Comparison of ENCODE assay signal across 8 cellular contexts in the genomic region with DNA sequence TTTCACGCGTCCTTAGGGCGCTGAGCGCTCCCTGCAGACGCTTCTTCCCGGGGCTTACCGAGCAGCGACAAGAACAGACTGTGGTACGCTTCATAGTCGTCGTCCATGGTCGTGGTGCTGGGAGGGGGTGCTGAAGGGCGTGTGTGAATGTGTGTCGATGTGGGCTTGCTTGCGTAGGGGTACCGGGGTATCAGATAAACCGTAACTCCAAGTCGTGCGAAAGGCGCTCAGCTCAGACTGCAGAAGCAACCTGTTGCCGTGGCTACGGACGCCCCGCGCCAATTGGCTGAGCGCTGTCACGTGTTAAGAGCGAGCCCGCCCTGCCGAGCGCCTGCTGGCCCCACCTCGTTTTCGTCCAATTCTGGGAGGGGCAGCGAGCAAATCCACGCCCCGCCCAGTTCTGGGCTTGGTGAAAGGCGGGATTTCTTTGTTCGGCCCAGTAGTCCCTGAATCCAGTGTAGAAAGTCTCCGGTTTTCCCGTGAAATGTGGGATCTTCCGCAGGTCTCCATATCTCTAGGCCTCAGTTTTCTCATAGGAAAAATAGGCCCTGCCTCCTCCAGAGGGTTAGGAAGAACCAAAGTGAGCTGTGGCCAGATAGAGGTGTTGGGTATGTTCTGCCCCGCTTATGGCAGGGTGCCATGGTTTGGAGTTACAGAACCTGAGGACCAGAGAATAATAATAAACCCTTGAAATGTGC.
DNase-seq lines count a peak whose midpoint lies in the region; ATAC-seq and TF ChIP-seq lines count a peak whose summit lies in the region.

TSS of gene EFCAB12 (minus strand) at position 255 of the 698 bp plus-strand sequence. CDS start at position 107, 148 bp downstream.

- peak; percentile 90 for ATAC-seq in HG02610 (IDR thresholded peaks at IDR 0.05; ENCODE audit: unreplicated experiment)

- H3K4me3 ChIP-seq in WERI-Rb-1 (ENCODE audit: low read depth, low read length): peak within 1 kb of the TSS; percentile 64
- peak within 1 kb of the TSS; percentile 71 for H3K4me3 ChIP-seq in iPS-18c (ENCODE audit: insufficient read depth, low read depth, low read length)
- peak within 1 kb of the TSS; percentile 59 for H3K4me3 ChIP-seq in skeletal muscle cell (ENCODE audit: low read depth, low read length)

- TF ChIP-seq CTCF in GM10266 (IDR thresholded peaks at IDR 0.05; ENCODE audit: control insufficient read depth, insufficient read depth, low read depth, missing control alignments) (no peak), WERI-Rb-1 (IDR thresholded peaks at IDR 0.05; ENCODE audit: low read depth, low read length) (no peak)

- DNase-seq in GM10266 (ENCODE audit: extremely low spot score) (peak; percentile 84), NCI-H1694 treated with DMSO at 0.1 percent for 48 hours (lab: John Stamatoyannopoulos, UW) (peak; percentile 87), WERI-Rb-1 (peak; percentile 95), T47D (ENCODE audit: low read depth in 1 of 2, low spot score in 1 of 2) (peak; percentile 76 to 92), skeletal muscle cell (ENCODE audit: low read depth) (peak; percentile 71), GDM1 (lab: John Stamatoyannopoulos, UW) (no peak)

- H3K27ac ChIP-seq in WERI-Rb-1: peak within 1 kb of the TSS; percentile 56

- in situ Hi-C loops in T47D (cut with HindIII; ENCODE audit: low pct_unique_long_range_greater_than_20kb, low sequenced_read_pairs): no loop called here

- H3K9me3 ChIP-seq in WERI-Rb-1 (ENCODE audit: severe bottlenecking) (no peaks in the 10 kb centered on the region), iPS-18c (ENCODE audit: control insufficient read depth, insufficient read depth, low read length) (no peaks in the 10 kb centered on the region)

- H3K27me3 ChIP-seq in WERI-Rb-1 (ENCODE audit: insufficient read depth, low read depth, severe bottlenecking): no peaks in the 10 kb centered on the region

- peaks cover 35% of the 10 kb centered on the region for H3K36me3 ChIP-seq in WERI-Rb-1
